ENCODE assay signal across 1 cellular context in genomic region chr3:77068808-77069207, GRCh38.
TF ChIP-seq lines count a peak whose summit lies in the region.

No MANE protein-coding gene starts in this region.

TF ChIP-seq in K562, 482 proteins besides CTCF, POLR2A, EP300 and RAD21 (continued from another document):
- TF ChIP-seq ZBTB40 (IDR thresholded peaks at IDR 0.05) (peak; percentile 84), ZBTB40 (CRISPR knock-in tag; IDR thresholded peaks at IDR 0.05) (peak; percentile 74), FOSL1 (tag; conservative IDR thresholded peaks at IDR 0.05) (peak; percentile 54; the same call in 1 of the 2 replicates)
